Comparison of ENCODE assay signal across 15 cellular contexts in genomic region chr17:42953669-42954068, GRCh38. TPM values are rescaled to one million over a fixed set of nuclear protein-coding genes. Genes with fewer than 3 reads are reported as not detected.
DNase-seq lines count a peak whose midpoint lies in the region; ATAC-seq, FAIRE-seq and TF ChIP-seq lines count a peak whose summit lies in the region.
"Had no signal": no experiment of that assay in that cellular context is flagged by ENCODE, and none has a peak within 500 bp of the region (broad histone marks: within the 10 kb centered on the region; RNA-seq: fewer than 3 reads in every experiment).

No MANE protein-coding gene starts in this region.

- H3K27me3 ChIP-seq in HepG2 (ENCODE audit: control insufficient read depth in 1 of 2, insufficient read depth in 2 of 2, low read length in 2 of 2) (no peaks in the 10 kb centered on the region), right lobe of liver (no peaks in the 10 kb centered on the region), hepatocyte (no peaks in the 10 kb centered on the region)
- H3K27me3 ChIP-seq: BE2C, MG63 had no signal

- H3K4me1 ChIP-seq in HepG2 (ENCODE audit: insufficient read depth, low read length) (peaks cover 13% of the 10 kb centered on the region), right lobe of liver (no peaks in the 10 kb centered on the region), hepatocyte (ENCODE audit: insufficient read depth) (no peaks in the 10 kb centered on the region)
- H3K4me1 ChIP-seq: BE2C had no signal

- in situ Hi-C loops in HepG2 (cut with HindIII; ENCODE audit: extremely low pct_ligation_motif_present, low pct_unique_long_range_greater_than_20kb), result no loop called here

- CTCF ChIA-PET in HepG2 (lab: Yijun Ruan, JAX; ENCODE audit: low intra/inter-chr PET ratio, low total read pairs), result no interaction called here
- CTCF ChIA-PET in activated CD4-positive, alpha-beta T cell treated with anti-CD3 and anti-CD28 coated beads, Interleukin-2, amount 10 ng/mL, durations not matched to agents 7 days and 5 days (lab: Charles Lee), result interaction anchor here (1.2 kb wide), 1 partner anchor 120 kb away, joined by 3 read pairs; no protein-coding TSS in a partner anchor

- H3K4me1 Mint-ChIP-seq in activated CD4-positive, alpha-beta T cell treated with anti-CD3 and anti-CD28 coated beads, Interleukin-2, amount 10 ng/mL, durations not matched to agents 7 days and 5 days, result peaks cover 7% of the 10 kb centered on the region
- H3K4me1 Mint-ChIP-seq: CD8-positive, alpha-beta memory T cell had no signal

- intact Hi-C loops in HepG2 (cut with micrococcal nuclease; ENCODE audit: unreplicated experiment), result no loop called here
- intact Hi-C loops in right lobe of liver (cut with DNase I), result no loop called here

- TF ChIP-seq EP300 in HepG2 (IDR thresholded peaks at IDR 0.05; ENCODE audit: low read depth in 2 of 2, low read length in 2 of 2) (no peak), HepG2 (CRISPR knock-in tag; IDR thresholded peaks at IDR 0.05; ENCODE audit: borderline replicate concordance) (no peak)

- no peak overlapping the region for H3K4me3 Mint-ChIP-seq in activated CD4-positive, alpha-beta T cell treated with anti-CD3 and anti-CD28 coated beads, Interleukin-2, amount 10 ng/mL, durations not matched to agents 7 days and 5 days
- H3K4me3 Mint-ChIP-seq: CD8-positive, alpha-beta memory T cell had no signal

- POLR2A ChIA-PET in HepG2 (lab: Yijun Ruan, JAX), result interaction anchor here (1.4 to 1.7 kb wide), 2 partner anchors 44 to 129 kb away, joined by 7 to 8 read pairs; partner anchors contain the start of genes BECN1 and RPL27
- POLR2A ChIA-PET in activated CD4-positive, alpha-beta T cell treated with anti-CD3 and anti-CD28 coated beads, Interleukin-2, amount 10 ng/mL, durations not matched to agents 7 days and 5 days (lab: Charles Lee), result no interaction called here

- no TSS peak for BruUV-seq in HepG2 (replicated peaks; lab: Mats Ljungman, UMichigan)

- no peak overlapping the region for H2AFZ ChIP-seq in HepG2 (ENCODE audit: low read length)
- no peak overlapping the region for H2AFZ ChIP-seq in hepatocyte

- no peaks in the 10 kb centered on the region for H3K9me3 Mint-ChIP-seq in activated CD4-positive, alpha-beta T cell treated with anti-CD3 and anti-CD28 coated beads, Interleukin-2, amount 10 ng/mL, durations not matched to agents 7 days and 5 days
- H3K9me3 Mint-ChIP-seq: CD8-positive, alpha-beta memory T cell had no signal

- no peaks in the 10 kb centered on the region for H3K9me2 ChIP-seq in hepatocyte (replicated peaks; ENCODE audit: insufficient read depth)

- peak; percentile 86 for FAIRE-seq in HepG2 (lab: Jason Lieb, UNC)
- FAIRE-seq: H1 had no signal

- TF ChIP-seq POLR2A in HepG2 (IDR thresholded peaks at IDR 0.05; ENCODE audit: insufficient read depth in 1 of 2, low read depth in 2 of 2, low read length in 2 of 2), result no peak
- TF ChIP-seq POLR2A in right lobe of liver (IDR thresholded peaks at IDR 0.05), result no peak

- H4K20me1 ChIP-seq in HepG2 (ENCODE audit: insufficient read depth, low read length) (no peaks in the 10 kb centered on the region), hepatocyte (ENCODE audit: insufficient read depth, poor library complexity, severe bottlenecking) (no peaks in the 10 kb centered on the region)

- no peaks in the 10 kb centered on the region for H3K27me3 Mint-ChIP-seq in activated CD4-positive, alpha-beta T cell treated with anti-CD3 and anti-CD28 coated beads, Interleukin-2, amount 10 ng/mL, durations not matched to agents 7 days and 5 days
- H3K27me3 Mint-ChIP-seq: CD8-positive, alpha-beta memory T cell had no signal

- H3K36me3 ChIP-seq in HepG2 (replicated peaks in 1 of 2; ENCODE audit: control insufficient read depth in 1 of 2, insufficient read depth in 2 of 2, low read length in 2 of 2) (peaks cover 9 to 35% of the 10 kb centered on the region in 2 experiments), right lobe of liver (peaks cover 0 to 76% (median 28%) of the 10 kb centered on the region in 4 donors), hepatocyte (replicated peaks; ENCODE audit: insufficient read depth, low read depth) (no peaks in the 10 kb centered on the region)

- H3K27ac ChIP-seq in HepG2 (ENCODE audit: extremely low read length, insufficient read depth, low read length) (no peak overlapping the region), right lobe of liver (no peak overlapping the region), hepatocyte (no peak overlapping the region)
- H3K27ac ChIP-seq: KMS-11 had no signal

- ATAC-seq in HepG2 (peak; percentile 73), right lobe of liver (no peak), HG03342 (IDR thresholded peaks at IDR 0.05; ENCODE audit: unreplicated experiment) (no peak)

- TF ChIP-seq RAD21 in HepG2 (CRISPR knock-in tag; IDR thresholded peaks at IDR 0.05), result no peak

- H3K4me2 ChIP-seq in HepG2 (ENCODE audit: low read depth, low read length) (no peak overlapping the region), hepatocyte (no peak overlapping the region)
- H3K4me2 ChIP-seq: KMS-11 had no signal

- H3K9me3 ChIP-seq in HepG2 (ENCODE audit: low read length), result no peaks in the 10 kb centered on the region
- no peaks in the 10 kb centered on the region for H3K9me3 ChIP-seq in right lobe of liver
- H3K9me3 ChIP-seq in hepatocyte (ENCODE audit: low read depth), result no peaks in the 10 kb centered on the region
- H3K9me3 ChIP-seq: BE2C, MG63 had no signal

- TF ChIP-seq CTCF in HepG2 (CRISPR knock-in tag; IDR thresholded peaks at IDR 0.05) (no peak), right lobe of liver (IDR thresholded peaks at IDR 0.05) (no peak), hepatocyte (IDR thresholded peaks at IDR 0.05; ENCODE audit: poor library complexity) (no peak)

- 77% methylated on average over 1 of the region's 1 CpG for WGBS in HepG2 (ENCODE audit: low lambda C conversion rate)
- WGBS in right lobe of liver (ENCODE audit: insufficient coverage, low coverage, low lambda C conversion rate, missing lambda C conversion rate), result 100% methylated on average over 1 of the region's 1 CpG
- 100% methylated on average over 1 of the region's 1 CpG for WGBS in hepatocyte (ENCODE audit: low lambda C conversion rate, missing lambda C conversion rate)

- H3K27ac Mint-ChIP-seq in activated CD4-positive, alpha-beta T cell treated with anti-CD3 and anti-CD28 coated beads, Interleukin-2, amount 10 ng/mL, durations not matched to agents 7 days and 5 days, result no peak overlapping the region

- H3K9ac ChIP-seq in HepG2 (ENCODE audit: insufficient read depth, low read depth, low read length), result no peak overlapping the region
- H3K9ac ChIP-seq: KMS-11 had no signal

- H3K4me3 ChIP-seq in HepG2 (replicated peaks in 1 of 3; ENCODE audit: insufficient read depth in 1 of 3, low read depth in 2 of 3, low read length in 3 of 3), result no peak overlapping the region
- H3K4me3 ChIP-seq in right lobe of liver, result no peak overlapping the region
- no peak overlapping the region for H3K4me3 ChIP-seq in hepatocyte
- H3K4me3 ChIP-seq: MG63 had no signal

- H3K36me3 Mint-ChIP-seq in activated CD4-positive, alpha-beta T cell treated with anti-CD3 and anti-CD28 coated beads, Interleukin-2, amount 10 ng/mL, durations not matched to agents 7 days and 5 days (ENCODE audit: low read depth), result peaks cover 42% of the 10 kb centered on the region

- peak; percentile 55 for DNase-seq in HepG2 (ENCODE audit: low spot score)
- DNase-seq in right lobe of liver, result no peak
- DNase-seq in NCI-H69 (lab: John Stamatoyannopoulos, UW), result peak; percentile 39
- peak; percentile 24 for DNase-seq in hepatocyte (ENCODE audit: low spot score)
- no peak for DNase-seq in SW 1271 (lab: John Stamatoyannopoulos, UW)
- no peak for DNase-seq in activated CD4-positive, alpha-beta T cell treated with anti-CD3 and anti-CD28 coated beads, Interleukin-2, amount 10 ng/mL, durations not matched to agents 7 days and 5 days
- DNase-seq: BE2C; CD8-positive, alpha-beta memory T cell; MG63; NCI-H1930; NCI-H524; OCI-M1 had no signal

- H3K79me2 ChIP-seq in HepG2 (ENCODE audit: insufficient read depth, low read length) (no peaks in the 10 kb centered on the region), hepatocyte (no peaks in the 10 kb centered on the region)

RNA-seq across cellular contexts. Expression of gene AARSD1, which starts 10.6 kb away (rescaled TPM):
- 24.7 and 29.8 TPM in 2 replicates for total RNA-seq in HepG2 (2016; rRNA removed; fragmentation: Illumina TruSeq; extraction: Trizol)
- total RNA-seq in HepG2 (2016; cell fraction: cytosol; rRNA removed; fragmentation: Illumina TruSeq; extraction: Trizol; ENCODE audit: low read depth), result 9.4 and 10.6 TPM in 2 replicates
- 28.7 and 29.4 TPM in 2 replicates for total RNA-seq in HepG2 (2016; cell fraction: insoluble cytoplasmic fraction; rRNA removed; fragmentation: Illumina TruSeq; extraction: Trizol)
- total RNA-seq in HepG2 (2016; cell fraction: membrane; rRNA removed; fragmentation: Illumina TruSeq; extraction: Trizol), result 7.7 and 9.0 TPM in 2 replicates
- total RNA-seq in HepG2 (2016; cell fraction: nucleus; rRNA removed; fragmentation: Illumina TruSeq; extraction: Trizol), result 21.2 and 23.9 TPM in 2 replicates
- polyA plus RNA-seq in HepG2 (2011; rRNA removed), result 25.6 and 29.3 TPM in 2 replicates
- 19.5 and 22.2 TPM in 2 replicates for polyA plus RNA-seq in HepG2 (2011; cell fraction: cytosol; rRNA removed)
- 47.0 and 47.5 TPM in 2 replicates for polyA plus RNA-seq in HepG2 (2011; cell fraction: nucleus; rRNA removed)
- 15.6 and 19.8 TPM in 2 replicates for polyA plus RNA-seq in HepG2 (2012)
- polyA plus RNA-seq in HepG2 (2016; cell fraction: cytosol; fragmentation: Illumina TruSeq; extraction: Trizol; ENCODE audit: low read depth), result 5.1 and 7.5 TPM in 2 replicates
- 27.4 and 31.1 TPM in 2 replicates for polyA plus RNA-seq in HepG2 (2016; cell fraction: insoluble cytoplasmic fraction; fragmentation: Illumina TruSeq; extraction: Trizol; ENCODE audit: low read depth)
- polyA plus RNA-seq in HepG2 (2016; cell fraction: membrane; fragmentation: Illumina TruSeq; extraction: Trizol; ENCODE audit: low read depth), result 6.9 and 8.4 TPM in 2 replicates
- polyA plus RNA-seq in HepG2 (2016; cell fraction: nucleus; fragmentation: Illumina TruSeq; extraction: Trizol; ENCODE audit: insufficient read depth, low read depth), result 69.0 and 74.3 TPM in 2 replicates
- polyA minus RNA-seq in HepG2 (2011; rRNA and poly(A)+ RNA removed; ENCODE audit: low replicate concordance), result 10.1 and 60.9 TPM in 2 replicates
- 3.8 and 6.1 TPM in 2 replicates for polyA minus RNA-seq in HepG2 (2011; cell fraction: cytosol; rRNA and poly(A)+ RNA removed)
- polyA minus RNA-seq in HepG2 (2011; cell fraction: nucleus; rRNA and poly(A)+ RNA removed), result 25.8 and 45.0 TPM in 2 replicates
- total RNA-seq in right lobe of liver, result 10 to 100 TPM; 12.3 to 22.1 (median 17.9) TPM
- total RNA-seq in hepatocyte, result 16.9 and 25.8 TPM in 2 replicates
- polyA plus RNA-seq in hepatocyte, result 41.0 and 50.5 TPM in 2 replicates
- total RNA-seq in activated CD4-positive, alpha-beta T cell treated with anti-CD3 and anti-CD28 coated beads, Interleukin-2, amount 10 ng/mL, durations not matched to agents 7 days and 5 days, result 10 to 100 TPM; 31.4 to 43.0 TPM

RNA-seq across cellular contexts. Expression of gene PTGES3L, which starts 26.2 kb away (rescaled TPM):
- total RNA-seq in HepG2 (2016; rRNA removed; fragmentation: Illumina TruSeq; extraction: Trizol) (1.2 and 1.9 TPM in 2 replicates), right lobe of liver (not detected), hepatocyte (0.64 and 2.4 TPM in 2 replicates)
- 0.62 and 1.0 TPM in 2 replicates for total RNA-seq in HepG2 (2016; cell fraction: cytosol; rRNA removed; fragmentation: Illumina TruSeq; extraction: Trizol; ENCODE audit: low read depth)
- 1.6 and 2.6 TPM in 2 replicates for total RNA-seq in HepG2 (2016; cell fraction: insoluble cytoplasmic fraction; rRNA removed; fragmentation: Illumina TruSeq; extraction: Trizol)
- 1.2 and 1.9 TPM in 2 replicates for total RNA-seq in HepG2 (2016; cell fraction: membrane; rRNA removed; fragmentation: Illumina TruSeq; extraction: Trizol)
- total RNA-seq in HepG2 (2016; cell fraction: nucleus; rRNA removed; fragmentation: Illumina TruSeq; extraction: Trizol), result 1.1 and 2.0 TPM in 2 replicates
- polyA plus RNA-seq in HepG2 (2011; rRNA removed) (1.9 and 2.9 TPM in 2 replicates), hepatocyte (0.40 and 0.73 TPM in 2 replicates)
- 1.4 and 1.6 TPM in 2 replicates for polyA plus RNA-seq in HepG2 (2011; cell fraction: cytosol; rRNA removed)
- polyA plus RNA-seq in HepG2 (2011; cell fraction: nucleus; rRNA removed), result 5.0 and 6.2 TPM in 2 replicates
- 0.51 and 0.63 TPM in 2 replicates for polyA plus RNA-seq in HepG2 (2012)
- 0.75 and 0.95 TPM in 2 replicates for polyA plus RNA-seq in HepG2 (2016; cell fraction: cytosol; fragmentation: Illumina TruSeq; extraction: Trizol; ENCODE audit: low read depth)
- 3.0 and 3.4 TPM in 2 replicates for polyA plus RNA-seq in HepG2 (2016; cell fraction: insoluble cytoplasmic fraction; fragmentation: Illumina TruSeq; extraction: Trizol; ENCODE audit: low read depth)
- polyA plus RNA-seq in HepG2 (2016; cell fraction: membrane; fragmentation: Illumina TruSeq; extraction: Trizol; ENCODE audit: low read depth), result 1.5 TPM in 2 replicates
- 4.8 and 5.2 TPM in 2 replicates for polyA plus RNA-seq in HepG2 (2016; cell fraction: nucleus; fragmentation: Illumina TruSeq; extraction: Trizol; ENCODE audit: insufficient read depth, low read depth)
- polyA minus RNA-seq in HepG2 (2011; rRNA and poly(A)+ RNA removed; ENCODE audit: low replicate concordance), result 3.2 and 8.2 TPM in 2 replicates
- polyA minus RNA-seq in HepG2 (2011; cell fraction: cytosol; rRNA and poly(A)+ RNA removed), result 0.89 and 1.3 TPM in 2 replicates
- polyA minus RNA-seq in HepG2 (2011; cell fraction: nucleus; rRNA and poly(A)+ RNA removed), result 8.2 and 11.1 TPM in 2 replicates
- total RNA-seq in activated CD4-positive, alpha-beta T cell treated with anti-CD3 and anti-CD28 coated beads, Interleukin-2, amount 10 ng/mL, durations not matched to agents 7 days and 5 days, result under 1 TPM; 0.12 to 0.22 TPM
- polyA plus RNA-seq: CD8-positive, alpha-beta memory T cell had no signal

RNA-seq across cellular contexts. Expression of gene RUNDC1, which starts 26.7 kb away (rescaled TPM):
- 9.4 and 10.3 TPM in 2 replicates for total RNA-seq in HepG2 (2016; rRNA removed; fragmentation: Illumina TruSeq; extraction: Trizol)
- 0.91 and 1.2 TPM in 2 replicates for total RNA-seq in HepG2 (2016; cell fraction: cytosol; rRNA removed; fragmentation: Illumina TruSeq; extraction: Trizol; ENCODE audit: low read depth)
- 8.5 and 10.4 TPM in 2 replicates for total RNA-seq in HepG2 (2016; cell fraction: insoluble cytoplasmic fraction; rRNA removed; fragmentation: Illumina TruSeq; extraction: Trizol)
- total RNA-seq in HepG2 (2016; cell fraction: membrane; rRNA removed; fragmentation: Illumina TruSeq; extraction: Trizol), result 4.6 and 5.0 TPM in 2 replicates
- 8.3 and 10.3 TPM in 2 replicates for total RNA-seq in HepG2 (2016; cell fraction: nucleus; rRNA removed; fragmentation: Illumina TruSeq; extraction: Trizol)
- 11.4 and 14.0 TPM in 2 replicates for polyA plus RNA-seq in HepG2 (2011; rRNA removed)
- 5.1 and 5.2 TPM in 2 replicates for polyA plus RNA-seq in HepG2 (2011; cell fraction: cytosol; rRNA removed)
- polyA plus RNA-seq in HepG2 (2011; cell fraction: nucleus; rRNA removed), result 16.7 and 21.1 TPM in 2 replicates
- polyA plus RNA-seq in HepG2 (2012), result 6.6 and 10.4 TPM in 2 replicates
- polyA plus RNA-seq in HepG2 (2016; cell fraction: cytosol; fragmentation: Illumina TruSeq; extraction: Trizol; ENCODE audit: low read depth), result 0.78 and 0.85 TPM in 2 replicates
- polyA plus RNA-seq in HepG2 (2016; cell fraction: insoluble cytoplasmic fraction; fragmentation: Illumina TruSeq; extraction: Trizol; ENCODE audit: low read depth), result 7.7 and 8.6 TPM in 2 replicates
- polyA plus RNA-seq in HepG2 (2016; cell fraction: membrane; fragmentation: Illumina TruSeq; extraction: Trizol; ENCODE audit: low read depth), result 2.0 and 2.1 TPM in 2 replicates
- 11.4 and 11.5 TPM in 2 replicates for polyA plus RNA-seq in HepG2 (2016; cell fraction: nucleus; fragmentation: Illumina TruSeq; extraction: Trizol; ENCODE audit: insufficient read depth, low read depth)
- polyA minus RNA-seq in HepG2 (2011; rRNA and poly(A)+ RNA removed; ENCODE audit: low replicate concordance), result 23.4 and 27.0 TPM in 2 replicates
- polyA minus RNA-seq in HepG2 (2011; cell fraction: cytosol; rRNA and poly(A)+ RNA removed), result 5.7 and 6.1 TPM in 2 replicates
- polyA minus RNA-seq in HepG2 (2011; cell fraction: nucleus; rRNA and poly(A)+ RNA removed), result 17.3 and 20.8 TPM in 2 replicates
- 1 to 10 TPM; 3.6 to 5.1 (median 4.6) TPM for total RNA-seq in right lobe of liver
- 8.0 and 11.4 TPM in 2 replicates for total RNA-seq in hepatocyte
- polyA plus RNA-seq in hepatocyte, result 19.6 and 20.3 TPM in 2 replicates
- total RNA-seq in activated CD4-positive, alpha-beta T cell treated with anti-CD3 and anti-CD28 coated beads, Interleukin-2, amount 10 ng/mL, durations not matched to agents 7 days and 5 days, result 10 to 100 TPM; 13.0 to 14.0 TPM

RNA-seq across cellular contexts. Expression of gene RPL27, which starts 44.5 kb away (rescaled TPM):
- total RNA-seq in HepG2 (2016; rRNA removed; fragmentation: Illumina TruSeq; extraction: Trizol) (1,585 and 1,854 TPM in 2 replicates), right lobe of liver (100 to 1,000 TPM; 229 to 528 (median 316) TPM), hepatocyte (1,020 and 1,179 TPM in 2 replicates)
- total RNA-seq in HepG2 (2016; cell fraction: cytosol; rRNA removed; fragmentation: Illumina TruSeq; extraction: Trizol; ENCODE audit: low read depth), result 2,474 and 2,700 TPM in 2 replicates
- total RNA-seq in HepG2 (2016; cell fraction: insoluble cytoplasmic fraction; rRNA removed; fragmentation: Illumina TruSeq; extraction: Trizol), result 1,612 and 2,027 TPM in 2 replicates
- 3,431 and 3,586 TPM in 2 replicates for total RNA-seq in HepG2 (2016; cell fraction: membrane; rRNA removed; fragmentation: Illumina TruSeq; extraction: Trizol)
- total RNA-seq in HepG2 (2016; cell fraction: nucleus; rRNA removed; fragmentation: Illumina TruSeq; extraction: Trizol), result 594 and 641 TPM in 2 replicates
- polyA plus RNA-seq in HepG2 (2011; rRNA removed) (5,537 and 5,840 TPM in 2 replicates), hepatocyte (580 and 602 TPM in 2 replicates)
- 5,862 and 7,129 TPM in 2 replicates for polyA plus RNA-seq in HepG2 (2011; cell fraction: cytosol; rRNA removed)
- polyA plus RNA-seq in HepG2 (2011; cell fraction: nucleus; rRNA removed), result 1,636 and 1,825 TPM in 2 replicates
- polyA plus RNA-seq in HepG2 (2012), result 3,706 and 5,933 TPM in 2 replicates
- 4,996 and 5,283 TPM in 2 replicates for polyA plus RNA-seq in HepG2 (2016; cell fraction: cytosol; fragmentation: Illumina TruSeq; extraction: Trizol; ENCODE audit: low read depth)
- polyA plus RNA-seq in HepG2 (2016; cell fraction: insoluble cytoplasmic fraction; fragmentation: Illumina TruSeq; extraction: Trizol; ENCODE audit: low read depth), result 3,163 and 3,539 TPM in 2 replicates
- polyA plus RNA-seq in HepG2 (2016; cell fraction: membrane; fragmentation: Illumina TruSeq; extraction: Trizol; ENCODE audit: low read depth), result 5,583 and 6,010 TPM in 2 replicates
- polyA plus RNA-seq in HepG2 (2016; cell fraction: nucleus; fragmentation: Illumina TruSeq; extraction: Trizol; ENCODE audit: insufficient read depth, low read depth), result 1,621 and 1,722 TPM in 2 replicates
- 2,855 and 3,130 TPM in 2 replicates for polyA minus RNA-seq in HepG2 (2011; rRNA and poly(A)+ RNA removed; ENCODE audit: low replicate concordance)
- polyA minus RNA-seq in HepG2 (2011; cell fraction: cytosol; rRNA and poly(A)+ RNA removed), result 813 and 904 TPM in 2 replicates
- 526 and 829 TPM in 2 replicates for polyA minus RNA-seq in HepG2 (2011; cell fraction: nucleus; rRNA and poly(A)+ RNA removed)
- total RNA-seq in activated CD4-positive, alpha-beta T cell treated with anti-CD3 and anti-CD28 coated beads, Interleukin-2, amount 10 ng/mL, durations not matched to agents 7 days and 5 days, result 1,000 to 10,000 TPM; 1,014 to 1,124 TPM

RNA-seq across cellular contexts. Expression of gene IFI35, which starts 52.9 kb away (rescaled TPM):
- total RNA-seq in HepG2 (2016; rRNA removed; fragmentation: Illumina TruSeq; extraction: Trizol) (38.1 and 40.2 TPM in 2 replicates), right lobe of liver (10 to 100 TPM; 14.1 to 23.3 (median 18.1) TPM), hepatocyte (14.4 and 18.4 TPM in 2 replicates)
- total RNA-seq in HepG2 (2016; cell fraction: cytosol; rRNA removed; fragmentation: Illumina TruSeq; extraction: Trizol; ENCODE audit: low read depth), result 15.0 and 17.1 TPM in 2 replicates
- 40.0 and 42.7 TPM in 2 replicates for total RNA-seq in HepG2 (2016; cell fraction: insoluble cytoplasmic fraction; rRNA removed; fragmentation: Illumina TruSeq; extraction: Trizol)
- total RNA-seq in HepG2 (2016; cell fraction: membrane; rRNA removed; fragmentation: Illumina TruSeq; extraction: Trizol), result 17.3 and 20.7 TPM in 2 replicates
- 20.1 and 24.5 TPM in 2 replicates for total RNA-seq in HepG2 (2016; cell fraction: nucleus; rRNA removed; fragmentation: Illumina TruSeq; extraction: Trizol)
- polyA plus RNA-seq in HepG2 (2011; rRNA removed) (28.9 and 33.5 TPM in 2 replicates), hepatocyte (27.5 and 37.8 TPM in 2 replicates)
- 41.0 and 41.7 TPM in 2 replicates for polyA plus RNA-seq in HepG2 (2011; cell fraction: cytosol; rRNA removed)
- polyA plus RNA-seq in HepG2 (2011; cell fraction: nucleus; rRNA removed), result 39.4 and 53.8 TPM in 2 replicates
- 15.3 and 21.4 TPM in 2 replicates for polyA plus RNA-seq in HepG2 (2012)
- polyA plus RNA-seq in HepG2 (2016; cell fraction: cytosol; fragmentation: Illumina TruSeq; extraction: Trizol; ENCODE audit: low read depth), result 8.4 and 11.2 TPM in 2 replicates
- polyA plus RNA-seq in HepG2 (2016; cell fraction: insoluble cytoplasmic fraction; fragmentation: Illumina TruSeq; extraction: Trizol; ENCODE audit: low read depth), result 41.9 and 42.2 TPM in 2 replicates
- 15.1 and 18.7 TPM in 2 replicates for polyA plus RNA-seq in HepG2 (2016; cell fraction: membrane; fragmentation: Illumina TruSeq; extraction: Trizol; ENCODE audit: low read depth)
- polyA plus RNA-seq in HepG2 (2016; cell fraction: nucleus; fragmentation: Illumina TruSeq; extraction: Trizol; ENCODE audit: insufficient read depth, low read depth), result 35.2 and 38.8 TPM in 2 replicates
- polyA minus RNA-seq in HepG2 (2011; rRNA and poly(A)+ RNA removed; ENCODE audit: low replicate concordance), result 35.6 and 37.0 TPM in 2 replicates
- polyA minus RNA-seq in HepG2 (2011; cell fraction: cytosol; rRNA and poly(A)+ RNA removed), result 6.3 and 8.2 TPM in 2 replicates
- polyA minus RNA-seq in HepG2 (2011; cell fraction: nucleus; rRNA and poly(A)+ RNA removed), result 12.6 and 20.0 TPM in 2 replicates
- total RNA-seq in activated CD4-positive, alpha-beta T cell treated with anti-CD3 and anti-CD28 coated beads, Interleukin-2, amount 10 ng/mL, durations not matched to agents 7 days and 5 days, result 100 to 1,000 TPM; 125 to 137 TPM

Comparison
In these comparisons a context has a peak if more than half of its experiments do, and no peak if none do; other contexts are left out.
1. DNase-seq: peak in HepG2 (single experiment), NCI-H69 (single experiment) and hepatocyte (single experiment); none in right lobe of liver (0 of 3), SW 1271 (0 of 2) and activated CD4-positive, alpha-beta T cell treated with anti-CD3 and anti-CD28 coated beads, Interleukin-2, amount 10 ng/mL, durations not matched to agents 7 days and 5 days (single experiment).